Comparison of ENCODE assay signal across 17 cellular contexts in the genomic region with DNA sequence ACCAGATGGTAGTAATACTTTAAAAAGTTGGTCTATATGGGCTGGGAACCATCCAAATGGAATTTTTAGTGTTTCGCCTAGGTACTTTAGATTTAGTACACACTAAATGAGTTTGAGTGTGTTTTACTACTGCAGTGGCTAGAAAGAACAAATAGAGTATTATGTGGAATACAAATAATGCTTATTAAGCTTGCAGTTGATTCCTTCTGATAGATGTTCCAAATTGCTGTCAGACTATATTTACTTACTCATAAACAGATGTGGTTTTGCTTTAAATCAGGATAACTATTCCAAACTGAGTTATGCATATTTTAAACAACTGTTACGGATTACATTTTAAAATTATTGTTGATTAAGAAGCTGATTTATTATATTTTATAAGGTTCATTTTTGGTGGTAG.
DNase-seq lines count a peak whose midpoint lies in the region; FAIRE-seq and TF ChIP-seq lines count a peak whose summit lies in the region.
"Had no signal": no experiment of that assay in that cellular context is flagged by ENCODE, and none has a peak within 500 bp of the region (broad histone marks: within the 10 kb centered on the region; RNA-seq: fewer than 3 reads in every experiment).

No MANE protein-coding gene starts in this region.

- POLR2A ChIA-PET in A673 (lab: Charles Lee; ENCODE audit: low non-redundant PET), result interaction anchor here (0.6 kb wide), 1 partner anchor 106 kb away, joined by 6 read pairs; no protein-coding TSS in a partner anchor

- H3K4me1 ChIP-seq in A673 (ENCODE audit: insufficient read depth, low read length, poor library complexity, severe bottlenecking), result peaks cover 38% of the 10 kb centered on the region
- H3K4me1 ChIP-seq: BE2C had no signal

- H3K27ac ChIP-seq in caudate nucleus (ENCODE audit: low read depth, low read length) (peak overlapping the region; percentile 49), A673 (ENCODE audit: low read depth, low read length, poor library complexity, severe bottlenecking) (no peak overlapping the region)
- H3K27ac ChIP-seq: C4-2B, KMS-11 had no signal

- CTCF ChIA-PET in A673 (lab: Charles Lee), result no interaction called here

- peaks cover 7% of the 10 kb centered on the region for H3K9me3 Mint-ChIP-seq in activated naive CD8-positive, alpha-beta T cell treated with anti-CD3 and anti-CD28 coated beads for 36 hours

- H3K36me3 Mint-ChIP-seq in activated naive CD8-positive, alpha-beta T cell treated with anti-CD3 and anti-CD28 coated beads for 36 hours, result peaks cover 6% of the 10 kb centered on the region

- TF ChIP-seq CTCF in A673 (conservative IDR thresholded peaks at IDR 0.05; ENCODE audit: low read depth, low read length), result no peak

- DNase-seq in NCI-H774 (lab: John Stamatoyannopoulos, UW) (peak; percentile 21), caudate nucleus (lab: John Stamatoyannopoulos, UW) (no peak), frontal cortex (ENCODE audit: low spot score in 2 of 2) (no peak), superior temporal gyrus (ENCODE audit: extremely low spot score) (peak; percentile 54), cortex of kidney (lab: John Stamatoyannopoulos, UW) (no peak), A673 (ENCODE audit: low spot score) (no peak), DMS53 (lab: John Stamatoyannopoulos, UW) (no peak)
- no peak for DNase-seq in activated naive CD8-positive, alpha-beta T cell treated with anti-CD3 and anti-CD28 coated beads for 36 hours
- DNase-seq: ACHN; BE2C; CD4-positive, alpha-beta memory T cell; H7 had no signal

- H3K4me1 Mint-ChIP-seq in activated naive CD8-positive, alpha-beta T cell treated with anti-CD3 and anti-CD28 coated beads for 36 hours, result peaks cover 8% of the 10 kb centered on the region

- peak; percentile 63 for FAIRE-seq in frontal cortex (lab: Jason Lieb, UNC)
- FAIRE-seq: HepG2, HTR-8/SVneo had no signal

- H3K9me3 ChIP-seq in A673 (ENCODE audit: low read depth, low read length, poor library complexity, severe bottlenecking), result no peaks in the 10 kb centered on the region

- no peaks in the 10 kb centered on the region for H3K36me3 ChIP-seq in A673 (ENCODE audit: insufficient read depth, low read length, poor library complexity, severe bottlenecking)
- H3K36me3 ChIP-seq: BE2C had no signal

- H3K4me3 ChIP-seq in A673 (ENCODE audit: low read depth, low read length, poor library complexity, severe bottlenecking), result no peak overlapping the region
- H3K4me3 ChIP-seq: GM23338 had no signal

- H3K4me3 Mint-ChIP-seq in activated naive CD8-positive, alpha-beta T cell treated with anti-CD3 and anti-CD28 coated beads for 36 hours, result no peak overlapping the region
- H3K4me3 Mint-ChIP-seq: CD4-positive, alpha-beta memory T cell; GM23338 had no signal

- no peaks in the 10 kb centered on the region for H3K27me3 Mint-ChIP-seq in activated naive CD8-positive, alpha-beta T cell treated with anti-CD3 and anti-CD28 coated beads for 36 hours
- H3K27me3 Mint-ChIP-seq: CD4-positive, alpha-beta memory T cell had no signal

- H3K27ac Mint-ChIP-seq in activated naive CD8-positive, alpha-beta T cell treated with anti-CD3 and anti-CD28 coated beads for 36 hours, result no peak overlapping the region
- H3K27ac Mint-ChIP-seq: CD4-positive, alpha-beta memory T cell; GM23338 had no signal

- no TSS peak for BruUV-seq in A673 (replicated peaks; lab: Mats Ljungman, UMichigan)

- no peaks in the 10 kb centered on the region for H3K27me3 ChIP-seq in A673 (replicated peaks; ENCODE audit: insufficient read depth, low read depth, low read length, poor library complexity)
- H3K27me3 ChIP-seq: BE2C had no signal

- intact Hi-C loops in A673 (cut with micrococcal nuclease; ENCODE audit: unreplicated experiment), result no loop called here

Comparison
In these comparisons a context has a peak if more than half of its experiments do, and no peak if none do; other contexts are left out.
1. DNase-seq: peak in NCI-H774 (single experiment) and superior temporal gyrus (single experiment); none in caudate nucleus (0 of 61), frontal cortex (0 of 2), activated naive CD8-positive, alpha-beta T cell treated with anti-CD3 and anti-CD28 coated beads for 36 hours (single experiment), cortex of kidney (single experiment), A673 (single experiment) and DMS53 (single experiment).